Comparison of ENCODE assay signal across 31 cellular contexts in the genomic region with DNA sequence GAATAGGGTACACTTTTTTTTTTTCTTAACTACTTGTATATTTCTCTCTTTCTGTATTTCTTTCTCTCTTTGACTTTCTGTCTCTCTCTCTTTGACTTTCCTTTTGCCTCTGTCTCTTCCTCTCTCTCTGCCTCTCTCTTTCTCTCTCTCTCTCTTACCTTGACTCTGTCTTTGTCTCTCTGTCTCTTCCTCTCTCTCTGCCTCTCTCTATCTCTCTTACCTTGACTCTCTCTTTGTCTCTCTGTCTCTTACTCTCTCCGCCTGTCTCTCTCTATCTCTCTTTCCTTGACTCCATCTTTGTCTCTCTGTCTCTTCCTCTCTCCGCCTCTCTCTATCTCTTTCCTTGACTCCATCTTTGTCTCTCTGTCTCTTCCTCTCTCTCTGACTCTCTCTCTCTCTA.
"Had no signal": no experiment of that assay in that cellular context is flagged by ENCODE, and none has a peak within 500 bp of the region (broad histone marks: within the 10 kb centered on the region; RNA-seq: fewer than 3 reads in every experiment).

No MANE protein-coding gene starts in this region.

- H3K4me1 ChIP-seq: parathyroid adenoma, psoas muscle, spleen, suprapubic skin, testis, tibial artery, uterus had no signal

- DNase-seq: naive thymus-derived CD8-positive, alpha-beta T cell; occipital lobe; ovary; posterior cingulate gyrus; psoas muscle; right cardiac atrium; spleen; stimulated activated CD4-positive, alpha-beta T cell treated with anti-CD3 and anti-CD28 coated beads, Interleukin-12 subunit alpha, Interleukin-12 subunit beta, amount 100 ng/mL, for 4 hours; stimulated activated CD4-positive, alpha-beta T cell treated with anti-CD3 and anti-CD28 coated beads, Interleukin-1b, Interleukin-23, amount 100 ng/mL, for 48 hours; stimulated activated CD4-positive, alpha-beta T cell treated with anti-CD3 and anti-CD28 coated beads, Interleukin-4, amount 100 ng/mL, for 1 hour; stimulated activated CD4-positive, alpha-beta T cell treated with anti-CD3 and anti-CD28 coated beads, Interleukin-4, amount 100 ng/mL, for 4 hours; stimulated activated CD8-positive, alpha-beta memory T cell treated with anti-CD3 and anti-CD28 coated beads, Interleukin-4, amount 100 ng/mL, for 48 hours; stimulated activated naive CD4-positive, alpha-beta T cell; stimulated activated naive CD8-positive, alpha-beta T cell treated with anti-CD3 and anti-CD28 coated beads, Interleukin-15, amount 100 ng/mL, for 72 hours; stimulated activated naive CD8-positive, alpha-beta T cell treated with anti-CD3 and anti-CD28 coated beads, Interleukin-15, Interleukin-2, amounts not matched to agents 100 U/mL and 50 U/mL, for 24 hours; substantia nigra; testis; tibial artery; transverse colon; upper lobe of right lung; uterus had no signal

- H3K27me3 ChIP-seq: neural progenitor cell, ovary, testis, upper lobe of right lung, uterus had no signal

- H3K9me3 Mint-ChIP-seq: natural killer cell treated with Interleukin-12 subunit alpha and Interleukin-12 subunit beta and Interleukin-15 and Interleukin-18, amount 100 ng/mL, for 72 hours; type B pancreatic cell had no signal

- H3K79me2 ChIP-seq: parathyroid adenoma had no signal

- H3K9me3 ChIP-seq: ovary, psoas muscle, spleen, suprapubic skin, testis, transverse colon, upper lobe of right lung, uterus had no signal

- ATAC-seq: naive thymus-derived CD8-positive, alpha-beta T cell; natural killer cell treated with Interleukin-12 subunit alpha and Interleukin-12 subunit beta and Interleukin-15 and Interleukin-18, amount 100 ng/mL, for 72 hours; psoas muscle; right cardiac atrium; sciatic nerve; stimulated activated memory B cell treated with anti-CD40 and anti-IgM and Interleukin-4, amounts not matched to agents 10 μg/mL and 1 μg/mL and 100 μg/mL, for 72 hours; stimulated activated naive CD8-positive, alpha-beta T cell treated with anti-CD3 and anti-CD28 coated beads, Interleukin-15, amount 100 ng/mL, for 72 hours; stimulated activated naive CD8-positive, alpha-beta T cell treated with anti-CD3 and anti-CD28 coated beads, Interleukin-15, Interleukin-2, amounts not matched to agents 100 U/mL and 50 U/mL, for 24 hours; upper lobe of right lung had no signal

- H3K4me2 ChIP-seq: neural progenitor cell, smooth muscle cell had no signal

- H3K4me3 Mint-ChIP-seq: naive thymus-derived CD8-positive, alpha-beta T cell; natural killer cell treated with Interleukin-12 subunit alpha and Interleukin-12 subunit beta and Interleukin-15 and Interleukin-18, amount 100 ng/mL, for 72 hours; neural progenitor cell; stimulated activated memory B cell treated with anti-CD40 and anti-IgM and Interleukin-4, amounts not matched to agents 10 μg/mL and 1 μg/mL and 100 μg/mL, for 72 hours; stimulated activated naive CD8-positive, alpha-beta T cell treated with anti-CD3 and anti-CD28 coated beads, Interleukin-15, amount 100 ng/mL, for 72 hours; type B pancreatic cell had no signal

- H2AFZ ChIP-seq: neural progenitor cell, parathyroid adenoma had no signal

- H3K4me3 ChIP-seq: neural progenitor cell, ovary, psoas muscle, skin epidermis, smooth muscle cell, spleen, suprapubic skin, testis, tibial artery, transverse colon, upper lobe of right lung, uterus had no signal

- H3K27ac Mint-ChIP-seq: natural killer cell treated with Interleukin-12 subunit alpha and Interleukin-12 subunit beta and Interleukin-15 and Interleukin-18, amount 100 ng/mL, for 72 hours; neural progenitor cell; progenitor cell of endocrine pancreas; stimulated activated memory B cell treated with anti-CD40 and anti-IgM and Interleukin-4, amounts not matched to agents 10 μg/mL and 1 μg/mL and 100 μg/mL, for 72 hours; stimulated activated naive CD8-positive, alpha-beta T cell treated with anti-CD3 and anti-CD28 coated beads, Interleukin-15, amount 100 ng/mL, for 72 hours; type B pancreatic cell had no signal

- H3K9ac ChIP-seq: neural progenitor cell, parathyroid adenoma had no signal

- H3K36me3 Mint-ChIP-seq: natural killer cell treated with Interleukin-12 subunit alpha and Interleukin-12 subunit beta and Interleukin-15 and Interleukin-18, amount 100 ng/mL, for 72 hours; neural progenitor cell; stimulated activated memory B cell treated with anti-CD40 and anti-IgM and Interleukin-4, amounts not matched to agents 10 μg/mL and 1 μg/mL and 100 μg/mL, for 72 hours had no signal

- H3K36me3 ChIP-seq: neural progenitor cell, ovary, spleen, suprapubic skin, tibial artery, transverse colon, upper lobe of right lung, uterus had no signal

- H3K27ac ChIP-seq: neural progenitor cell, ovary, parathyroid adenoma, psoas muscle, skin epidermis, spleen, suprapubic skin, testis, tibial artery, transverse colon, upper lobe of right lung, uterus had no signal
